Comparison of ENCODE assay signal across 25 cellular contexts in the genomic region with DNA sequence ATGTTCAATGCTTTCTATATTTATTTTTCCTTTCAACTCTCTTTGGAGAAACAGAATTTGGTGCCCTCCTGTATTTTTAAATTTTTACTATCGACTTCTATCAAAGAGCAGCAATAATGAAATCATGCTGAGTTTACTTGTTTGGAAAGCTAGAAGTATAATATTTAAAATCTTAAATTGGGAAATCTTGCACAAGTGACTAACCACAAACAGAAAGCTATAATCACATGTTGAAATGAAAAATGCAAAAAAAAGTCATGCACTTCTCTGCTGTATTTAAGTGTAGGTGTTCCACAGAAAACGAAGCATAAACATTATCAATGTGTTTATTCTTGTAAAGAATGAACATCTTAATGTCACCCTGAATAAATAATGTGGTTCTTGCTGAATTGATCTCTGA.
"Had no signal": no experiment of that assay in that cellular context is flagged by ENCODE, and none has a peak within 500 bp of the region (broad histone marks: within the 10 kb centered on the region; RNA-seq: fewer than 3 reads in every experiment).

No MANE protein-coding gene starts in this region.

- DNase-seq: activated CD4-positive, alpha-beta memory T cell treated with anti-CD3 and anti-CD28 coated beads for 36 hours; activated CD4-positive, alpha-beta T cell treated with anti-CD3 and anti-CD28 coated beads, Interleukin-2, amount 10 ng/mL, durations not matched to agents 24 days and 14 days; activated CD4-positive, CD25-positive, alpha-beta regulatory T cell treated with anti-CD3 and anti-CD28 coated beads, Interleukin-2, amount 50 U/mL, for 72 hours; activated CD8-positive, alpha-beta memory T cell treated with anti-CD3 and anti-CD28 coated beads, Interleukin-2, amount 50 U/mL, for 48 hours; activated gamma-delta T cell treated with Interleukin-2 at 50 U/mL for 16 hours; activated naive CD8-positive, alpha-beta T cell treated with anti-CD3 and anti-CD28 coated beads, Interleukin-2, amount 50 U/mL, for 24 hours; activated T-cell treated with anti-CD3 and anti-CD28 coated beads, Interleukin-2, amount 50 U/mL, for 24 hours; central memory CD4-positive, alpha-beta T cell; endodermal cell; heart right ventricle; left lung; lower lobe of right lung; naive B cell; nephron progenitor cell; pancreas; retina; sigmoid colon; stimulated activated CD4-positive, alpha-beta T cell treated with anti-CD3 and anti-CD28 coated beads, Interleukin-2, amount 100 ng/mL, for 48 hours; stimulated activated naive CD4-positive, alpha-beta T cell treated with Interleukin-2 at 50 U/mL for 16 hours; T-helper 17 cell had no signal

- H3K36me3 ChIP-seq: breast epithelium, esophagus muscularis mucosa, heart right ventricle, left lung, lower lobe of right lung, pancreas, prostate gland, sigmoid colon, tibial nerve had no signal

- H3K4me1 ChIP-seq: breast epithelium, esophagus muscularis mucosa, heart right ventricle, left lung, lower lobe of right lung, pancreas, prostate gland, sigmoid colon, tibial nerve had no signal

- H3K4me3 ChIP-seq: breast epithelium, esophagus muscularis mucosa, heart right ventricle, left lung, lower lobe of right lung, pancreas, prostate gland, sigmoid colon, tibial nerve had no signal

- ATAC-seq: activated naive CD8-positive, alpha-beta T cell treated with anti-CD3 and anti-CD28 coated beads, Interleukin-2, amount 50 U/mL, for 24 hours; activated T-helper 17 cell treated with anti-CD3 and anti-CD28 coated beads, Interleukin-2, amount 50 U/mL, for 72 hours; heart right ventricle; left lung; lower lobe of right lung; pancreas; T-helper 17 cell had no signal

- H3K27ac ChIP-seq: breast epithelium, esophagus muscularis mucosa, heart right ventricle, left lung, lower lobe of right lung, pancreas, prostate gland, sigmoid colon, tibial nerve had no signal

- H3K27me3 ChIP-seq: breast epithelium, esophagus muscularis mucosa, heart right ventricle, left lung, pancreas, sigmoid colon, tibial nerve had no signal

- H3K9me3 ChIP-seq: breast epithelium, esophagus muscularis mucosa, lower lobe of right lung, pancreas, prostate gland, tibial nerve had no signal
